ENCODE assay signal across 23 cellular contexts in genomic region chr5:59198365-59198764, GRCh38.
A peak's percentile ranks its signal among the peaks of the same experiment; 100 is the strongest.
DNase-seq lines count a peak whose midpoint lies in the region; ATAC-seq and TF ChIP-seq lines count a peak whose summit lies in the region.
"Had no signal": no experiment of that assay in that cellular context is flagged by ENCODE, and none has a peak within 500 bp of the region (broad histone marks: within the 10 kb centered on the region; RNA-seq: fewer than 3 reads in every experiment).

No MANE protein-coding gene starts in this region.

- peaks cover 0 to 35% (median 13%) of the 10 kb centered on the region in 4 donors for H3K4me1 ChIP-seq in esophagus muscularis mucosa

- peak overlapping the region in 3 of 4 donors; percentile 16 to 42 (median 18) for H3K27ac ChIP-seq in esophagus muscularis mucosa (replicated peaks in 1 of 4)

- H3K36me3 Mint-ChIP-seq in activated CD4-positive, alpha-beta T cell treated with anti-CD3 and anti-CD28 coated beads for 36 hours (ENCODE audit: low read depth), result no peaks in the 10 kb centered on the region
- no peaks in the 10 kb centered on the region for H3K36me3 Mint-ChIP-seq in stimulated activated effector memory CD8-positive, alpha-beta T cell treated with anti-CD3 and anti-CD28 coated beads, Interleukin-12 subunit alpha, Interleukin-12 subunit beta, amount 100 ng/mL, for 72 hours
- H3K36me3 Mint-ChIP-seq in activated CD4-positive, alpha-beta memory T cell treated with anti-CD3 and anti-CD28 coated beads, Interleukin-2, amount 10 ng/mL, durations not matched to agents 7 days and 5 days (ENCODE audit: low read depth), result no peaks in the 10 kb centered on the region

- no peaks in the 10 kb centered on the region for H3K9me3 Mint-ChIP-seq in activated CD4-positive, alpha-beta T cell treated with anti-CD3 and anti-CD28 coated beads for 36 hours (ENCODE audit: low read depth)
- H3K9me3 Mint-ChIP-seq in stimulated activated effector memory CD8-positive, alpha-beta T cell treated with anti-CD3 and anti-CD28 coated beads, Interleukin-12 subunit alpha, Interleukin-12 subunit beta, amount 100 ng/mL, for 72 hours, result no peaks in the 10 kb centered on the region
- no peaks in the 10 kb centered on the region for H3K9me3 Mint-ChIP-seq in activated CD4-positive, alpha-beta memory T cell treated with anti-CD3 and anti-CD28 coated beads, Interleukin-2, amount 10 ng/mL, durations not matched to agents 7 days and 5 days

- POLR2A ChIA-PET in activated CD4-positive, alpha-beta T cell treated with anti-CD3 and anti-CD28 coated beads for 36 hours (lab: Charles Lee), result no interaction called here
- POLR2A ChIA-PET in activated CD4-positive, alpha-beta memory T cell treated with anti-CD3 and anti-CD28 coated beads, Interleukin-2, amount 10 ng/mL, durations not matched to agents 7 days and 5 days (lab: Charles Lee), result no interaction called here

- H3K4me3 ChIP-seq in esophagus muscularis mucosa, result no peak overlapping the region
- H3K4me3 ChIP-seq: MG63 had no signal

- H3K27ac Mint-ChIP-seq in activated CD4-positive, alpha-beta T cell treated with anti-CD3 and anti-CD28 coated beads for 36 hours, result no peak overlapping the region
- H3K27ac Mint-ChIP-seq in stimulated activated effector memory CD8-positive, alpha-beta T cell treated with anti-CD3 and anti-CD28 coated beads, Interleukin-12 subunit alpha, Interleukin-12 subunit beta, amount 100 ng/mL, for 72 hours, result peak overlapping the region; percentile 15
- no peak overlapping the region for H3K27ac Mint-ChIP-seq in activated CD4-positive, alpha-beta memory T cell treated with anti-CD3 and anti-CD28 coated beads, Interleukin-2, amount 10 ng/mL, durations not matched to agents 7 days and 5 days
- H3K27ac Mint-ChIP-seq: CD8-positive, alpha-beta memory T cell had no signal

- intact Hi-C loops in activated CD4-positive, alpha-beta T cell treated with anti-CD3 and anti-CD28 coated beads for 36 hours (cut with DNase I, micrococcal nuclease), result no loop called here
- intact Hi-C loops in esophagus muscularis mucosa (cut with DNase I), result no loop called here

- 90% methylated on average over 2 of the region's 2 CpGs for WGBS in esophagus muscularis mucosa

- peak; percentile 33 for ATAC-seq in activated CD4-positive, alpha-beta T cell treated with anti-CD3 and anti-CD28 coated beads for 36 hours
- ATAC-seq in stimulated activated effector memory CD8-positive, alpha-beta T cell treated with anti-CD3 and anti-CD28 coated beads, Interleukin-12 subunit alpha, Interleukin-12 subunit beta, amount 100 ng/mL, for 72 hours, result peak; percentile 52
- ATAC-seq in GM21825 (IDR thresholded peaks at IDR 0.05; ENCODE audit: unreplicated experiment), result no peak

- CTCF ChIA-PET in activated CD4-positive, alpha-beta T cell treated with anti-CD3 and anti-CD28 coated beads for 36 hours (lab: Charles Lee), result interaction anchor here (0.6 to 1.3 kb wide), 3 partner anchors 10 to 182 kb away, joined by 3 to 5 read pairs (median 4); no protein-coding TSS in a partner anchor
- CTCF ChIA-PET in activated CD4-positive, alpha-beta memory T cell treated with anti-CD3 and anti-CD28 coated beads, Interleukin-2, amount 10 ng/mL, durations not matched to agents 7 days and 5 days (lab: Charles Lee), result interaction anchor here (1.2 kb wide), 1 partner anchor 9 kb away, joined by 3 read pairs; no protein-coding TSS in a partner anchor

- no peak for TF ChIP-seq POLR2A in esophagus muscularis mucosa (IDR thresholded peaks at IDR 0.05; ENCODE audit: low read depth)

- H3K27me3 ChIP-seq in esophagus muscularis mucosa, result no peaks in the 10 kb centered on the region
- H3K27me3 ChIP-seq: MG63 had no signal

- peaks cover 2% of the 10 kb centered on the region for H3K27me3 Mint-ChIP-seq in activated CD4-positive, alpha-beta T cell treated with anti-CD3 and anti-CD28 coated beads for 36 hours
- H3K27me3 Mint-ChIP-seq in activated CD4-positive, alpha-beta memory T cell treated with anti-CD3 and anti-CD28 coated beads, Interleukin-2, amount 10 ng/mL, durations not matched to agents 7 days and 5 days, result peaks cover 4% of the 10 kb centered on the region

- no peak for TF ChIP-seq EP300 in esophagus muscularis mucosa (IDR thresholded peaks at IDR 0.05)

- H3K4me1 Mint-ChIP-seq in activated CD4-positive, alpha-beta T cell treated with anti-CD3 and anti-CD28 coated beads for 36 hours, result peaks cover 6% of the 10 kb centered on the region
- no peaks in the 10 kb centered on the region for H3K4me1 Mint-ChIP-seq in stimulated activated effector memory CD8-positive, alpha-beta T cell treated with anti-CD3 and anti-CD28 coated beads, Interleukin-12 subunit alpha, Interleukin-12 subunit beta, amount 100 ng/mL, for 72 hours
- peaks cover 3% of the 10 kb centered on the region for H3K4me1 Mint-ChIP-seq in activated CD4-positive, alpha-beta memory T cell treated with anti-CD3 and anti-CD28 coated beads, Interleukin-2, amount 10 ng/mL, durations not matched to agents 7 days and 5 days
- H3K4me1 Mint-ChIP-seq: CD8-positive, alpha-beta memory T cell had no signal

- H3K36me3 ChIP-seq in esophagus muscularis mucosa, result no peaks in the 10 kb centered on the region
- H3K36me3 ChIP-seq: MG63 had no signal

- no peak for DNase-seq in activated CD4-positive, alpha-beta T cell treated with anti-CD3 and anti-CD28 coated beads for 36 hours
- DNase-seq in activated CD4-positive, alpha-beta T cell treated with anti-CD3 and anti-CD28 coated beads, Interleukin-2, amount 50 U/mL, for 48 hours, result no peak
- no peak for DNase-seq in esophagus muscularis mucosa (ENCODE audit: extremely low spot score)
- peak; percentile 8 for DNase-seq in midbrain (lab: John Stamatoyannopoulos, UW)
- DNase-seq in stimulated activated effector memory CD8-positive, alpha-beta T cell treated with anti-CD3 and anti-CD28 coated beads, Interleukin-12 subunit alpha, Interleukin-12 subunit beta, amount 100 ng/mL, for 72 hours (ENCODE audit: low spot score in 2 of 2), result no peak
- no peak for DNase-seq in SHP77 treated with DMSO at 0.1 percent for 48 hours (lab: John Stamatoyannopoulos, UW)
- DNase-seq in activated CD4-positive, alpha-beta memory T cell treated with anti-CD3 and anti-CD28 coated beads, Interleukin-2, amount 10 ng/mL, durations not matched to agents 7 days and 5 days, result no peak
- DNase-seq: 8988T; AML-193; Calu3; CD8-positive, alpha-beta memory T cell; GDM1; GOT3; HCEC 1CT; Kasumi-1; MG63; NCI-H1436; NCI-H187 treated with DMSO at 0.1 percent for 48 hours; NCI-H2107; NCI-H446 treated with DMSO at 0.1 percent for 48 hours; NCI-H526 treated with DMSO at 0.1 percent for 48 hours; OCI-M1 had no signal

- H3K9me3 ChIP-seq in esophagus muscularis mucosa, result no peaks in the 10 kb centered on the region
- H3K9me3 ChIP-seq: MG63 had no signal

- H3K4me3 Mint-ChIP-seq in activated CD4-positive, alpha-beta T cell treated with anti-CD3 and anti-CD28 coated beads for 36 hours, result no peak overlapping the region
- H3K4me3 Mint-ChIP-seq in stimulated activated effector memory CD8-positive, alpha-beta T cell treated with anti-CD3 and anti-CD28 coated beads, Interleukin-12 subunit alpha, Interleukin-12 subunit beta, amount 100 ng/mL, for 72 hours, result no peak overlapping the region
- no peak overlapping the region for H3K4me3 Mint-ChIP-seq in activated CD4-positive, alpha-beta memory T cell treated with anti-CD3 and anti-CD28 coated beads, Interleukin-2, amount 10 ng/mL, durations not matched to agents 7 days and 5 days
- H3K4me3 Mint-ChIP-seq: CD8-positive, alpha-beta memory T cell had no signal

- TF ChIP-seq CTCF in esophagus muscularis mucosa (IDR thresholded peaks at IDR 0.05), result no peak
